ENCODE assay signal across 17 cellular contexts in genomic region chr4:171718069-171718468, GRCh38.
"Had no signal": no experiment of that assay in that cellular context is flagged by ENCODE, and none has a peak within 500 bp of the region (broad histone marks: within the 10 kb centered on the region; RNA-seq: fewer than 3 reads in every experiment).

No MANE protein-coding gene starts in this region.

- H3K4me2 ChIP-seq: hepatocyte had no signal

- DNase-seq: cerebellar nuclear complex; effector memory CD8-positive, alpha-beta T cell; esophagus squamous epithelium; foreskin fibroblast; head of caudate nucleus; kidney glomerular epithelial cell; naive thymus-derived CD4-positive, alpha-beta T cell; spleen; stimulated activated CD4-positive, alpha-beta T cell treated with anti-CD3 and anti-CD28 coated beads, Interleukin-15, amount 100 ng/mL, for 24 hours; stimulated activated CD4-positive, alpha-beta T cell treated with anti-CD3 and anti-CD28 coated beads, Interleukin-1b, Interleukin-23, amount 100 ng/mL, for 48 hours; stimulated activated CD4-positive, alpha-beta T cell treated with anti-CD3 and anti-CD28 coated beads, Interleukin-4, amount 100 ng/mL, for 4 hours; stimulated activated naive B cell treated with anti-CD40 and anti-IgM and Interleukin-4, amounts not matched to agents 10 μg/mL and 1 μg/mL and 100 μg/mL, for 72 hours; stimulated activated naive CD8-positive, alpha-beta T cell treated with anti-CD3 and anti-CD28 coated beads, Interleukin-15, amount 100 ng/mL, for 72 hours; transverse colon had no signal

- H2AFZ ChIP-seq: hepatocyte had no signal

- ATAC-seq: effector memory CD8-positive, alpha-beta T cell; naive thymus-derived CD4-positive, alpha-beta T cell; sciatic nerve; stimulated activated naive B cell treated with anti-CD40 and anti-IgM and Interleukin-4, amounts not matched to agents 10 μg/mL and 1 μg/mL and 100 μg/mL, for 72 hours; stimulated activated naive CD8-positive, alpha-beta T cell treated with anti-CD3 and anti-CD28 coated beads, Interleukin-15, amount 100 ng/mL, for 72 hours had no signal

- H3K27me3 ChIP-seq: esophagus squamous epithelium, hepatocyte, spleen, transverse colon had no signal

- H3K4me1 ChIP-seq: esophagus squamous epithelium, spleen, transverse colon had no signal

- H3K36me3 ChIP-seq: esophagus squamous epithelium, spleen, thoracic aorta, transverse colon had no signal

- H3K9me3 ChIP-seq: thoracic aorta, transverse colon had no signal

- H3K27ac ChIP-seq: esophagus squamous epithelium, hepatocyte, spleen, thoracic aorta, transverse colon had no signal

- H3K79me2 ChIP-seq: hepatocyte had no signal

- H3K4me3 ChIP-seq: esophagus squamous epithelium, hepatocyte, spleen, thoracic aorta, transverse colon had no signal
